12 cellular contexts compared by ENCODE assay signal in genomic region chr6:134551245-134551960, GRCh38.
DNase-seq lines count a peak whose midpoint lies in the region; ATAC-seq and TF ChIP-seq lines count a peak whose summit lies in the region.
"Had no signal": no experiment of that assay in that cellular context is flagged by ENCODE, and none has a peak within 500 bp of the region (broad histone marks: within the 10 kb centered on the region; RNA-seq: fewer than 3 reads in every experiment).

No MANE protein-coding gene starts in this region.

- POLR2A ChIA-PET in A673 (lab: Charles Lee; ENCODE audit: low non-redundant PET) = no interaction called here

- no peaks in the 10 kb centered on the region for H3F3A ChIP-seq in GM23338 (replicated peaks; ENCODE audit: low read depth)

- H3K27me3 ChIP-seq in GM23338 (ENCODE audit: insufficient read depth) (no peaks in the 10 kb centered on the region), A673 (replicated peaks; ENCODE audit: insufficient read depth, low read depth, low read length, poor library complexity) (no peaks in the 10 kb centered on the region)

- no peaks in the 10 kb centered on the region for H3K9me2 ChIP-seq in GM23338 (ENCODE audit: insufficient read depth)

- BruUV-seq in A673 (replicated peaks; lab: Mats Ljungman, UMichigan) = no TSS peak

- no peak overlapping the region for H3K4me3 Mint-ChIP-seq in GM23338
- H3K4me3 Mint-ChIP-seq: dendritic cell treated with granulocyte-macrophage colony-stimulating factor and Interleukin-4, amounts not matched to agents 40 ng/mL and 50 ng/mL, for 4 days had no signal

- no peaks in the 10 kb centered on the region for H3K79me2 ChIP-seq in GM23338 (replicated peaks; ENCODE audit: insufficient read depth)

- no peak overlapping the region for H3K4me2 ChIP-seq in GM23338

- H3K36me3 Mint-ChIP-seq in GM23338 (ENCODE audit: low read depth) = no peaks in the 10 kb centered on the region

- TF ChIP-seq CTCF in GM23338 (conservative IDR thresholded peaks at IDR 0.05; ENCODE audit: low read depth in 2 of 2) = no peak
- no peak for TF ChIP-seq CTCF in WI38 (IDR thresholded peaks at IDR 0.05; ENCODE audit: low read depth, low read length)
- no peak for TF ChIP-seq CTCF in A673 (conservative IDR thresholded peaks at IDR 0.05; ENCODE audit: low read depth, low read length)

- intact Hi-C loops in A673 (cut with micrococcal nuclease; ENCODE audit: unreplicated experiment) = no loop called here

- CTCF ChIA-PET in A673 (lab: Charles Lee) = no interaction called here

- ATAC-seq in GM23338 (no peak), HG02840 (IDR thresholded peaks at IDR 0.05; ENCODE audit: low FRiP score, unreplicated experiment) (no peak)

- H3K27ac Mint-ChIP-seq in GM23338 = peak overlapping the region; percentile 34; the same call in 1 of the 2 replicates
- H3K27ac Mint-ChIP-seq: dendritic cell treated with granulocyte-macrophage colony-stimulating factor and Interleukin-4, amounts not matched to agents 40 ng/mL and 50 ng/mL, for 4 days had no signal

- no peak for DNase-seq in GM23338 (ENCODE audit: low spot score)
- peak; percentile 81 for DNase-seq in fibroblast of the conjunctiva (ENCODE audit: low read depth)
- DNase-seq in skeletal muscle cell (ENCODE audit: low read depth) = peak; percentile 79
- no peak for DNase-seq in A673 (ENCODE audit: low spot score)
- no peak for DNase-seq in stimulated activated CD4-positive, alpha-beta T cell treated with anti-CD3 and anti-CD28 coated beads, Interleukin-4, amount 100 ng/mL, for 4 hours
- DNase-seq in mucosa of gallbladder (ENCODE audit: low spot score) = no peak
- DNase-seq: activated CD4-positive, CD25-positive, alpha-beta regulatory T cell; activated effector memory CD4-positive, alpha-beta T cell treated with Interleukin-2 at 50 U/mL for 16 hours; NCI-H2029 had no signal

- peaks cover 15% of the 10 kb centered on the region for H3K4me1 Mint-ChIP-seq in GM23338

- H3K4me1 ChIP-seq in GM23338 (ENCODE audit: insufficient read depth) (peaks cover 15% of the 10 kb centered on the region), A673 (ENCODE audit: insufficient read depth, low read length, poor library complexity, severe bottlenecking) (peaks cover 8% of the 10 kb centered on the region)

- H3K27ac ChIP-seq in GM23338 (ENCODE audit: low read depth) (no peak overlapping the region), A673 (ENCODE audit: low read depth, low read length, poor library complexity, severe bottlenecking) (no peak overlapping the region)

- no peaks in the 10 kb centered on the region for H3K9me3 ChIP-seq in A673 (ENCODE audit: low read depth, low read length, poor library complexity, severe bottlenecking)

- H2AFZ ChIP-seq in GM23338 = no peak overlapping the region

- no peaks in the 10 kb centered on the region for H3K36me3 ChIP-seq in GM23338 (ENCODE audit: insufficient read depth)
- H3K36me3 ChIP-seq in A673 (ENCODE audit: insufficient read depth, low read length, poor library complexity, severe bottlenecking) = no peaks in the 10 kb centered on the region

- H3K27me3 Mint-ChIP-seq in GM23338 (ENCODE audit: insufficient read depth, low read depth, poor library complexity) = peaks cover 2% of the 10 kb centered on the region
- H3K27me3 Mint-ChIP-seq: dendritic cell treated with granulocyte-macrophage colony-stimulating factor and Interleukin-4, amounts not matched to agents 40 ng/mL and 50 ng/mL, for 4 days had no signal

- H3K9me3 Mint-ChIP-seq in GM23338 = no peaks in the 10 kb centered on the region

- H4K20me1 ChIP-seq in GM23338 (replicated peaks; ENCODE audit: insufficient read depth) = no peaks in the 10 kb centered on the region

- H3K4me3 ChIP-seq in GM23338 (no peak overlapping the region), WI38 (ENCODE audit: low read depth, low read length) (peak overlapping the region; percentile 47), skeletal muscle cell (ENCODE audit: low read depth, low read length) (no peak overlapping the region), A673 (ENCODE audit: low read depth, low read length, poor library complexity, severe bottlenecking) (no peak overlapping the region)

TF ChIP-seq in GM23338, 12 proteins besides CTCF, POLR2A, EP300 and RAD21:
- TF ChIP-seq EZH2phosphoT487 (IDR thresholded peaks at IDR 0.05; ENCODE audit: unreplicated experiment) (no peak), ZNF331 (CRISPR knock-in tag; IDR thresholded peaks at IDR 0.05; ENCODE audit: low read depth) (no peak)
TF ChIP-seq in GM23338: peak in this region for 0.

Comparison
In these comparisons a context has a peak if more than half of its experiments do, and no peak if none do; other contexts are left out.
1. DNase-seq: peak in fibroblast of the conjunctiva (single experiment) and skeletal muscle cell (single experiment); none in GM23338 (single experiment), A673 (single experiment), stimulated activated CD4-positive, alpha-beta T cell treated with anti-CD3 and anti-CD28 coated beads, Interleukin-4, amount 100 ng/mL, for 4 hours (0 of 2) and mucosa of gallbladder (single experiment).